ENCODE assay signal across 27 cellular contexts in genomic region chr1:221246628-221247027, GRCh38.
"Had no signal": no experiment of that assay in that cellular context is flagged by ENCODE, and none has a peak within 500 bp of the region (broad histone marks: within the 10 kb centered on the region; RNA-seq: fewer than 3 reads in every experiment).

No MANE protein-coding gene starts in this region.

- DNase-seq: dermis blood vessel endothelial cell; dorsolateral prefrontal cortex; effector CD8-positive, alpha-beta T cell; effector memory CD8-positive, alpha-beta T cell; endodermal cell; erythroblast; esophagus squamous epithelium; foreskin fibroblast; foreskin melanocyte; gastrocnemius medialis; glutamatergic neuron; head of caudate nucleus; heart right ventricle; hippocampal formation; left cardiac atrium; left lung; left ventricle myocardium superior; lower lobe of right lung; mesenchymal stem cell; midbrain; naive thymus-derived CD4-positive, alpha-beta T cell had no signal

- H3K9me3 ChIP-seq: esophagus squamous epithelium, gastrocnemius medialis, heart right ventricle, left lung, lower lobe of right lung had no signal

- H3K27me3 ChIP-seq: esophagus squamous epithelium, gastrocnemius medialis, heart right ventricle, left lung had no signal

- FAIRE-seq: endometrium, islet of Langerhans, keratinocyte had no signal

- H3K4me3 ChIP-seq: coronary artery, dorsolateral prefrontal cortex, esophagus squamous epithelium, gastrocnemius medialis, heart right ventricle, left lung, lower lobe of right lung had no signal

- ATAC-seq: effector memory CD8-positive, alpha-beta T cell; esophagus mucosa; gastrocnemius medialis; heart right ventricle; left cardiac atrium; left lung; left ventricle myocardium superior; lower lobe of right lung; naive thymus-derived CD4-positive, alpha-beta T cell had no signal

- H3K36me3 ChIP-seq: esophagus squamous epithelium, gastrocnemius medialis, heart right ventricle, left lung, lower lobe of right lung had no signal

- H3K4me1 ChIP-seq: esophagus squamous epithelium, left lung, lower lobe of right lung had no signal

- H3K27ac ChIP-seq: coronary artery, dorsolateral prefrontal cortex, epithelial cell of prostate, esophagus squamous epithelium, gastrocnemius medialis, heart right ventricle, left lung, lower lobe of right lung had no signal
